ENCODE assay signal across 27 cellular contexts in the genomic region with DNA sequence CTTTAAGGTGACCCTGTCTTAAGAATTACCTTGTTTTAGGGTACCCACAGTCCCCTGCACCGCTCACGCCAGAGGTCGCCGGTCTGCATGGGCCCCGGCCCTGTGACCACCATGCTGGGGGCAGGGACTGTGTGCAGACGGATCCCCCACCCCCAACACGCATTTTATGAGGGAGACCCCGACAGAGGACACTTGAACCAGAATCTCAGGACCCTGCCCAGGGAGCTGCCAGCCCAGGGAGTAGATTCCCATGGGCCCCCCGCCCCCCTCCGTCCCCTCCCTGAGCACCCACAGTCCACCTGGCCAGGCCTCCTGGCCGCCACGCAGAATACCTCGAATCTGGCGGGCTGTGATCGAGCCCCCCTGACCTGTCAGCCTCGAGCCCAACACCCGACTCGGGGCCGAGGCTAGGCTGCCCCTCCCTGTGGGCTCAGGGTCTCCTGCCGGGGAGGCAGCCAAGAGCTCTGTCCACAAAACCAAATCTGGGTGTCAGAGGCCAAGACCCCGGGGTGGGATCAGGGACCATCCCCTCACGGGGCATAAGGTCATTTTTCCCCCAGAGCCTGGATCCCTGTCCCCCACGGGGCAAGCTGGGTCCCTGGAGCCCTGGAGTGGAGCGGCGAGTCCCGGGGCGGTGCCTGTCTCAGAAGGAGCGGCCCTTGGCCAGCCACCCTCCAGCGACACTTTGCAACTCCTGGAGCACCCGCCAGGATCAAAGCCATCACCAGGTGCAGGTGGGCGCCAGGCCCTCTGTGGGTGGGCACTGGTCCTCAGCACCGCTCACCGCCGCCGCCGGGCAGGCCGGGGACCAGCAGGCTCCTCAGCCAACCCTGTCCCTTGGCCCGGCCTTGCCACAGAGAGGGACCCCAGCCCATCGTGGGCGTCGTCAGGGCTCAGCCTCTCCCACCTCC.
"Had no signal": no experiment of that assay in that cellular context is flagged by ENCODE, and none has a peak within 500 bp of the region (broad histone marks: within the 10 kb centered on the region; RNA-seq: fewer than 3 reads in every experiment).

No MANE protein-coding gene starts in this region.

- H3K27me3 Mint-ChIP-seq: activated naive CD8-positive, alpha-beta T cell treated with anti-CD3 and anti-CD28 coated beads for 36 hours; naive B cell had no signal

- H3K27ac Mint-ChIP-seq: activated naive CD4-positive, alpha-beta T cell treated with anti-CD3 and anti-CD28 coated beads for 36 hours; activated naive CD8-positive, alpha-beta T cell treated with anti-CD3 and anti-CD28 coated beads for 36 hours; mesothelial cell of epicardium; naive B cell had no signal

- H3K4me2 ChIP-seq: hepatocyte had no signal

- H3K27me3 ChIP-seq: adrenal gland, body of pancreas, colonic mucosa, gastrocnemius medialis, hepatocyte, pancreas, sigmoid colon, thyroid gland had no signal

- H3K4me3 Mint-ChIP-seq: activated naive CD4-positive, alpha-beta T cell treated with anti-CD3 and anti-CD28 coated beads for 36 hours; activated naive CD8-positive, alpha-beta T cell treated with anti-CD3 and anti-CD28 coated beads for 36 hours; mesothelial cell of epicardium; naive B cell had no signal

- H3K9me3 ChIP-seq: adrenal gland, body of pancreas, colonic mucosa, gastrocnemius medialis, pancreas, prostate gland, sigmoid colon, thyroid gland had no signal

- ATAC-seq: body of pancreas, gastrocnemius medialis, left colon, pancreas had no signal

- H3K79me2 ChIP-seq: hepatocyte had no signal

- DNase-seq: activated CD4-positive, alpha-beta T cell treated with anti-CD3 and anti-CD28 coated beads for 4 hours; activated CD4-positive, alpha-beta T cell treated with anti-CD3 and anti-CD28 coated beads, Interleukin-2, amount 50 U/mL, for 4 hours; activated CD4-positive, CD25-positive, alpha-beta regulatory T cell; activated CD8-positive, alpha-beta memory T cell treated with anti-CD3 and anti-CD28 coated beads for 24 hours; activated effector memory CD4-positive, alpha-beta T cell treated with anti-CD3 and anti-CD28 coated beads, Interleukin-2, amount 50 U/mL, for 16 hours; activated naive CD4-positive, alpha-beta T cell treated with anti-CD3 and anti-CD28 coated beads for 36 hours; activated naive CD8-positive, alpha-beta T cell treated with anti-CD3 and anti-CD28 coated beads for 36 hours; adrenal gland; aorta; body of pancreas; colonic mucosa; effector CD8-positive, alpha-beta T cell; gastrocnemius medialis; left colon; naive B cell; nucleus accumbens; retina; sigmoid colon; small intestine; stimulated activated CD4-positive, alpha-beta T cell treated with anti-CD3 and anti-CD28 coated beads, Interleukin-1b, Interleukin-23, amount 100 ng/mL, for 48 hours; stimulated activated naive CD4-positive, alpha-beta T cell treated with Interleukin-2 at 50 U/mL for 16 hours; substantia nigra; thyroid gland had no signal

- H3K27ac ChIP-seq: adrenal gland, body of pancreas, colonic mucosa, gastrocnemius medialis, hepatocyte, pancreas, prostate gland, sigmoid colon, thyroid gland had no signal

- H2AFZ ChIP-seq: hepatocyte had no signal

- H3K4me1 ChIP-seq: adrenal gland, body of pancreas, colonic mucosa, gastrocnemius medialis, pancreas, prostate gland, sigmoid colon, thyroid gland had no signal

- H3K4me1 Mint-ChIP-seq: activated naive CD8-positive, alpha-beta T cell treated with anti-CD3 and anti-CD28 coated beads for 36 hours; naive B cell had no signal

- H3K36me3 ChIP-seq: adrenal gland, colonic mucosa, gastrocnemius medialis, pancreas, prostate gland, sigmoid colon, thyroid gland had no signal

- H3K4me3 ChIP-seq: adrenal gland, body of pancreas, colonic mucosa, gastrocnemius medialis, hepatocyte, pancreas, prostate gland, sigmoid colon, thyroid gland had no signal

- H3K9me3 Mint-ChIP-seq: activated naive CD8-positive, alpha-beta T cell treated with anti-CD3 and anti-CD28 coated beads for 36 hours had no signal

- H3K36me3 Mint-ChIP-seq: activated naive CD8-positive, alpha-beta T cell treated with anti-CD3 and anti-CD28 coated beads for 36 hours; naive B cell had no signal
